Comparison of ENCODE assay signal across 1 cellular context in the genomic region with DNA sequence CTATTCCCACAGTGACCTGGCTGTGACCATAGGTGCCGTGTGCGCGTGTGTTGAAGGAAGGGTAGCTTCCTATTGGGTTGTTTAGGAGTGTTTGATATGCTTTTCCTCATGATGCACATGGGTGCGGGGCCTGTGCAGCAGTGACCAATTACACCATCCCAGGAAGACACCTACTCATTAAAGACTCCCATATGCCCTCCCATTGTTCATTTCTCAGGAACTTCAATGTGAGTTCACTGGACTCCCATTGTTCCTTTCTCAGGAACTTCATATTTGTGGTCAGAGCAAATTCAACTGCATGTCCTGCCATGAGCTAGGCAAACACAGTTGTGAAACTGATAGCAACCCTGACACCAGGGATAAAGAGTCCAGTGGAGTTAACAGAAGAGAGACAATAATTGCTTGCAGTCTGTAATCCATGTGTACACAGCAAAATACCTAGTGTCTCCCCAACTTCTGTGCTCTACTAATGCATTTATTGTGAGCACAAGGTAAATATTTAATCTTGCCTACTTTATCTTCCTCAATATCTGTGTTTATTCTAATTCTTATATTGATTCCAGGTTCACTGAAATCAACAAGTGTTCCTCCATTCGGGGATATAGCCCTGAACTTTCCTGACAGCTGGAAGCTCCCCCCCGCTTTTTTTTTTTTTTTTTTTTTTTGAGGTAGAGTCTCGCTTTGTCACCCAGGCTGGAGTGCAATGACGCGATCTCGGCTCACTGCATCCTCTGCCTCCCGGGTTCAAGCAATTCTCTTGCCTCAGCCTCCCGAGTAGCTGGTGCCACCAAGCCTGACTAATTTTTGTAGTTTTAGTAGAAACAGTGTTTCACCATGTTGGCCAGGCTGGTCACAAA.
A peak's percentile ranks its signal among the peaks of the same experiment; 100 is the strongest.
TF ChIP-seq lines count a peak whose summit lies in the region.

No MANE protein-coding gene starts in this region.

TF ChIP-seq in HepG2, 621 proteins besides CTCF, POLR2A, EP300 and RAD21 (continued from another document):
- no peak for TF ChIP-seq ZNF562 (CRISPR knock-in tag; IDR thresholded peaks at IDR 0.05; ENCODE audit: borderline replicate concordance)
- peak; percentile 88; the same call in 1 of the 2 replicates for TF ChIP-seq FOXO1 (CRISPR knock-in tag; IDR thresholded peaks at IDR 0.05)
- TF ChIP-seq, protein P1, sequence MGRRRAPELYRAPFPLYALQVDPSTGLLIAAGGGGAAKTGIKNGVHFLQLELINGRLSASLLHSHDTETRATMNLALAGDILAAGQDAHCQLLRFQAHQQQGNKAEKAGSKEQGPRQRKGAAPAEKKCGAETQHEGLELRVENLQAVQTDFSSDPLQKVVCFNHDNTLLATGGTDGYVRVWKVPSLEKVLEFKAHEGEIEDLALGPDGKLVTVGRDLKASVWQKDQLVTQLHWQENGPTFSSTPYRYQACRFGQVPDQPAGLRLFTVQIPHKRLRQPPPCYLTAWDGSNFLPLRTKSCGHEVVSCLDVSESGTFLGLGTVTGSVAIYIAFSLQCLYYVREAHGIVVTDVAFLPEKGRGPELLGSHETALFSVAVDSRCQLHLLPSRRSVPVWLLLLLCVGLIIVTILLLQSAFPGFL (CRISPR knock-in tag; IDR thresholded peaks at IDR 0.05): no peak
- no peak for TF ChIP-seq YY1 (IDR thresholded peaks at IDR 0.05; ENCODE audit: insufficient read depth, insufficient replicate concordance, low read depth, low read length)
- TF ChIP-seq, protein P2, sequence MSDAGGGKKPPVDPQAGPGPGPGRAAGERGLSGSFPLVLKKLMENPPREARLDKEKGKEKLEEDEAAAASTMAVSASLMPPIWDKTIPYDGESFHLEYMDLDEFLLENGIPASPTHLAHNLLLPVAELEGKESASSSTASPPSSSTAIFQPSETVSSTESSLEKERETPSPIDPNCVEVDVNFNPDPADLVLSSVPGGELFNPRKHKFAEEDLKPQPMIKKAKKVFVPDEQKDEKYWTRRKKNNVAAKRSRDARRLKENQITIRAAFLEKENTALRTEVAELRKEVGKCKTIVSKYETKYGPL (CRISPR knock-in tag; IDR thresholded peaks at IDR 0.05): no peak
- TF ChIP-seq RFX3 (CRISPR knock-in tag; IDR thresholded peaks at IDR 0.05): peak; percentile 18; the same call in 1 of the 2 replicates
- TF ChIP-seq ZBTB33 (CRISPR knock-in tag; IDR thresholded peaks at IDR 0.05): no peak
- peak; percentile 57 to 63; a peak in 3 of 4 replicates for TF ChIP-seq NR2F1 (CRISPR knock-in tag; IDR thresholded peaks at IDR 0.05)
- TF ChIP-seq ETS1 (CRISPR knock-in tag; IDR thresholded peaks at IDR 0.05): no peak
- TF ChIP-seq, protein P3, sequence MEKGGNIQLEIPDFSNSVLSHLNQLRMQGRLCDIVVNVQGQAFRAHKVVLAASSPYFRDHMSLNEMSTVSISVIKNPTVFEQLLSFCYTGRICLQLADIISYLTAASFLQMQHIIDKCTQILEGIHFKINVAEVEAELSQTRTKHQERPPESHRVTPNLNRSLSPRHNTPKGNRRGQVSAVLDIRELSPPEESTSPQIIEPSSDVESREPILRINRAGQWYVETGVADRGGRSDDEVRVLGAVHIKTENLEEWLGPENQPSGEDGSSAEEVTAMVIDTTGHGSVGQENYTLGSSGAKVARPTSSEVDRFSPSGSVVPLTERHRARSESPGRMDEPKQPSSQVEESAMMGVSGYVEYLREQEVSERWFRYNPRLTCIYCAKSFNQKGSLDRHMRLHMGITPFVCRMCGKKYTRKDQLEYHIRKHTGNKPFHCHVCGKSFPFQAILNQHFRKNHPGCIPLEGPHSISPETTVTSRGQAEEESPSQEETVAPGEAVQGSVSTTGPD (CRISPR knock-in tag; IDR thresholded peaks at IDR 0.05): no peak; the same call in 1 of the 2 replicates
- TF ChIP-seq SOX5 (CRISPR knock-in tag; IDR thresholded peaks at IDR 0.05; ENCODE audit: borderline replicate concordance): peak; percentile 100
- peak; percentile 36; the same call in 1 of the 2 replicates for TF ChIP-seq ZNF841 (CRISPR knock-in tag; IDR thresholded peaks at IDR 0.05; ENCODE audit: borderline replicate concordance)
- no peak for TF ChIP-seq NR1H2 (CRISPR knock-in tag; IDR thresholded peaks at IDR 0.05; ENCODE audit: borderline replicate concordance, low read depth)
TF ChIP-seq in HepG2: peak in this region for 238.
